ENCODE assay signal across 1 cellular context in genomic region chr7:148687555-148687954, GRCh38.
TF ChIP-seq lines count a peak whose summit lies in the region.

No MANE protein-coding gene starts in this region.

TF ChIP-seq in IMR-90, 13 proteins besides CTCF, POLR2A, EP300 and RAD21:
- TF ChIP-seq MXI1 (IDR thresholded peaks at IDR 0.05; ENCODE audit: borderline replicate concordance, low read depth, low read length) = no peak
- TF ChIP-seq FOS (IDR thresholded peaks at IDR 0.05; ENCODE audit: low read depth, low read length) = no peak
- TF ChIP-seq MAFK (IDR thresholded peaks at IDR 0.05; ENCODE audit: low read depth, low read length) = no peak
- no peak for TF ChIP-seq RFX5 (IDR thresholded peaks at IDR 0.05; ENCODE audit: low read depth, low read length)
- no peak for TF ChIP-seq BHLHE40 (IDR thresholded peaks at IDR 0.05; ENCODE audit: low read depth, low read length)
- no peak for TF ChIP-seq USF2 (IDR thresholded peaks at IDR 0.05; ENCODE audit: low read depth, low read length)
- no peak for TF ChIP-seq SMC3 (IDR thresholded peaks at IDR 0.05; ENCODE audit: low read depth, low read length)
